In genomic region chr9:116566677-116567488, GRCh38 we compare ENCODE assay signal across 18 cellular contexts.
DNase-seq lines count a peak whose midpoint lies in the region; ATAC-seq, FAIRE-seq and TF ChIP-seq lines count a peak whose summit lies in the region.
"Had no signal": no experiment of that assay in that cellular context is flagged by ENCODE, and none has a peak within 500 bp of the region (broad histone marks: within the 10 kb centered on the region; RNA-seq: fewer than 3 reads in every experiment).

No MANE protein-coding gene starts in this region.

- H3K4me3 ChIP-seq in astrocyte (ENCODE audit: insufficient read depth, low read depth, low read length), result no peak overlapping the region
- no peak overlapping the region for H3K4me3 ChIP-seq in smooth muscle cell
- H3K4me3 ChIP-seq: breast epithelium, GM23338, tibial nerve had no signal

- peaks cover 7% of the 10 kb centered on the region for H3K4me1 ChIP-seq in astrocyte (ENCODE audit: insufficient read depth, low read length)
- H3K4me1 ChIP-seq in smooth muscle cell (ENCODE audit: low read depth), result no peaks in the 10 kb centered on the region
- H3K4me1 ChIP-seq: breast epithelium had no signal

- H3K9me3 Mint-ChIP-seq in astrocyte (ENCODE audit: unreplicated experiment), result no peaks in the 10 kb centered on the region
- H3K9me3 Mint-ChIP-seq: GM23338 had no signal

- DNase-seq in NCI-H1105 treated with DMSO at 0.1 percent for 48 hours (lab: John Stamatoyannopoulos, UW) (peak; percentile 14), NCI-H1105 (lab: John Stamatoyannopoulos, UW) (no peak), astrocyte (ENCODE audit: low read depth) (peak; percentile 69), foreskin melanocyte (peak; percentile 33), smooth muscle cell (lab: John Stamatoyannopoulos, UW; ENCODE audit: unreplicated experiment) (no peak), NCI-H1417 treated with DMSO at 0.1 percent for 48 hours (lab: John Stamatoyannopoulos, UW) (no peak), A172 (ENCODE audit: low spot score) (no peak)
- DNase-seq: 8988T; activated CD8-positive, alpha-beta T cell treated with anti-CD3 and anti-CD28 coated beads, Interleukin-2, amount 10 ng/mL, durations not matched to agents 7 days and 5 days; activated effector memory CD4-positive, alpha-beta T cell treated with Interleukin-2 at 50 U/mL for 16 hours; MV-4-11; occipital lobe; T-helper 9 cell had no signal

- no peak overlapping the region for H3K4me3 Mint-ChIP-seq in astrocyte (ENCODE audit: unreplicated experiment)
- H3K4me3 Mint-ChIP-seq: activated CD8-positive, alpha-beta T cell treated with anti-CD3 and anti-CD28 coated beads, Interleukin-2, amount 10 ng/mL, durations not matched to agents 7 days and 5 days; GM23338 had no signal

- no peaks in the 10 kb centered on the region for H3K36me3 Mint-ChIP-seq in astrocyte (ENCODE audit: low read depth, unreplicated experiment)

- H3K79me2 ChIP-seq in astrocyte (ENCODE audit: insufficient read depth, low read length) (no peaks in the 10 kb centered on the region), smooth muscle cell (ENCODE audit: low read depth) (no peaks in the 10 kb centered on the region)

- peak overlapping the region; percentile 17 for H3K27ac Mint-ChIP-seq in astrocyte (ENCODE audit: unreplicated experiment)
- H3K27ac Mint-ChIP-seq: activated CD8-positive, alpha-beta T cell treated with anti-CD3 and anti-CD28 coated beads, Interleukin-2, amount 10 ng/mL, durations not matched to agents 7 days and 5 days; GM23338 had no signal

- no peaks in the 10 kb centered on the region for H3F3A ChIP-seq in smooth muscle cell (ENCODE audit: low read depth)

- H3K4me2 ChIP-seq in astrocyte (ENCODE audit: low read length) (no peak overlapping the region), smooth muscle cell (peak overlapping the region; percentile 22)
- H3K4me2 ChIP-seq: GM23338 had no signal

- H3K27me3 Mint-ChIP-seq in astrocyte (ENCODE audit: low read depth, unreplicated experiment), result no peaks in the 10 kb centered on the region

- H3K27me3 ChIP-seq in astrocyte (ENCODE audit: insufficient read depth, low read length) (no peaks in the 10 kb centered on the region), smooth muscle cell (ENCODE audit: low read depth) (no peaks in the 10 kb centered on the region)
- H3K27me3 ChIP-seq: breast epithelium, tibial nerve had no signal

- no peak overlapping the region for H3K9ac ChIP-seq in astrocyte (ENCODE audit: low read length)
- no peak overlapping the region for H3K9ac ChIP-seq in smooth muscle cell (ENCODE audit: low read depth)

- no peak for ATAC-seq in GM18870 (IDR thresholded peaks at IDR 0.05; ENCODE audit: unreplicated experiment)
- ATAC-seq: activated CD8-positive, alpha-beta T cell treated with anti-CD3 and anti-CD28 coated beads, Interleukin-2, amount 10 ng/mL, durations not matched to agents 7 days and 5 days; GM23338 had no signal

- no peak for FAIRE-seq in astrocyte (lab: Jason Lieb, UNC)

- H3K9me3 ChIP-seq in astrocyte (ENCODE audit: insufficient read depth, low read depth, low read length) (no peaks in the 10 kb centered on the region), smooth muscle cell (replicated peaks; ENCODE audit: low read depth) (no peaks in the 10 kb centered on the region)
- H3K9me3 ChIP-seq: breast epithelium, tibial nerve had no signal

- H2AFZ ChIP-seq in astrocyte (ENCODE audit: low read depth, low read length) (no peak overlapping the region), smooth muscle cell (ENCODE audit: low read depth) (no peak overlapping the region)
- H2AFZ ChIP-seq: GM23338 had no signal

- H3K4me1 Mint-ChIP-seq in astrocyte (ENCODE audit: low read depth, unreplicated experiment), result peaks cover 20% of the 10 kb centered on the region

- H3K27ac ChIP-seq in astrocyte (ENCODE audit: low read depth, low read length) (no peak overlapping the region), smooth muscle cell (ENCODE audit: low read depth) (no peak overlapping the region)
- H3K27ac ChIP-seq: breast epithelium, RWPE1 had no signal

- H3K36me3 ChIP-seq in astrocyte (ENCODE audit: insufficient read depth, low read length), result no peaks in the 10 kb centered on the region
- H3K36me3 ChIP-seq in smooth muscle cell (ENCODE audit: low read depth), result no peaks in the 10 kb centered on the region
- H3K36me3 ChIP-seq: breast epithelium, tibial nerve had no signal

- 60% methylated on average over 5 of the region's 5 CpGs for WGBS in smooth muscle cell (ENCODE audit: low lambda C conversion rate)

- H4K20me1 ChIP-seq in astrocyte (ENCODE audit: insufficient read depth, low read length) (no peaks in the 10 kb centered on the region), smooth muscle cell (ENCODE audit: low read depth) (no peaks in the 10 kb centered on the region)

- TF ChIP-seq CTCF in astrocyte (IDR thresholded peaks at IDR 0.05; ENCODE audit: insufficient read depth, low read depth, low read length) (no peak), smooth muscle cell (IDR thresholded peaks at IDR 0.05; ENCODE audit: borderline replicate concordance, insufficient read depth, poor library complexity, severe bottlenecking) (no peak)

Comparison
In these comparisons a context has a peak if more than half of its experiments do, and no peak if none do; other contexts are left out.
1. DNase-seq: peak in NCI-H1105 treated with DMSO at 0.1 percent for 48 hours (single experiment), astrocyte (single experiment) and foreskin melanocyte (single experiment); none in NCI-H1105 (single experiment), smooth muscle cell (single experiment), NCI-H1417 treated with DMSO at 0.1 percent for 48 hours (single experiment) and A172 (single experiment).